ENCODE assay signal across 8 cellular contexts in genomic region chr7:73734619-73735525, GRCh38. TPM values are rescaled to one million over a fixed set of nuclear protein-coding genes. Genes with fewer than 3 reads are reported as not detected.
DNase-seq lines count a peak whose midpoint lies in the region; ATAC-seq lines count a peak whose summit lies in the region.

No MANE protein-coding gene starts in this region.

- in situ Hi-C loops in SK-MEL-5 (cut with HindIII; ENCODE audit: low pct_unique_long_range_greater_than_20kb, low sequenced_read_pairs): no loop called here

- H3K27me3 Mint-ChIP-seq in activated naive CD4-positive, alpha-beta T cell treated with anti-CD3 and anti-CD28 coated beads for 36 hours (ENCODE audit: low read depth): no peaks in the 10 kb centered on the region

- peaks cover 5% of the 10 kb centered on the region for H3K36me3 Mint-ChIP-seq in activated naive CD4-positive, alpha-beta T cell treated with anti-CD3 and anti-CD28 coated beads for 36 hours (ENCODE audit: low read depth)

- intact Hi-C loops in activated naive CD4-positive, alpha-beta T cell treated with anti-CD3 and anti-CD28 coated beads for 36 hours (cut with micrococcal nuclease): loop anchor here (1.0 to 5.0 kb wide), 4 partner anchors 120 to 411 kb away; partner anchors contain the start of gene ELN
- intact Hi-C loops in Right ventricle myocardium inferior (cut with DNase I): no loop called here

- peak overlapping the region; percentile 42 for H3K27ac Mint-ChIP-seq in activated naive CD4-positive, alpha-beta T cell treated with anti-CD3 and anti-CD28 coated beads for 36 hours

- H3K4me1 Mint-ChIP-seq in activated naive CD4-positive, alpha-beta T cell treated with anti-CD3 and anti-CD28 coated beads for 36 hours (ENCODE audit: low read depth): peaks cover 14% of the 10 kb centered on the region

- CTCF ChIA-PET in activated naive CD4-positive, alpha-beta T cell treated with anti-CD3 and anti-CD28 coated beads for 36 hours (lab: Charles Lee): interaction anchor here (0.7 to 4.9 kb wide), 18 partner anchors 9 to 148 kb away, joined by 3 to 36 read pairs (median 3); no protein-coding TSS in a partner anchor

- peak; percentile 50 for ATAC-seq in GM21723 (IDR thresholded peaks at IDR 0.05; ENCODE audit: unreplicated experiment)
- ATAC-seq in Right ventricle myocardium inferior: no peak
- no peak for ATAC-seq in HG03469 (IDR thresholded peaks at IDR 0.05; ENCODE audit: unreplicated experiment)

- no peak overlapping the region for H3K4me3 Mint-ChIP-seq in activated naive CD4-positive, alpha-beta T cell treated with anti-CD3 and anti-CD28 coated beads for 36 hours

- DNase-seq in COLO668 (lab: John Stamatoyannopoulos, UW; ENCODE audit: unreplicated experiment) (peak; percentile 84), NCI-H1048 (lab: John Stamatoyannopoulos, UW) (peak; percentile 80), SK-MEL-5 (ENCODE audit: low read depth, low spot score) (peak; percentile 98), Right ventricle myocardium inferior (ENCODE audit: missing footprints) (peak; percentile 88), retina (peak; percentile 69)
- DNase-seq in activated naive CD4-positive, alpha-beta T cell treated with anti-CD3 and anti-CD28 coated beads for 36 hours: peak; percentile 89

- no peaks in the 10 kb centered on the region for H3K9me3 Mint-ChIP-seq in activated naive CD4-positive, alpha-beta T cell treated with anti-CD3 and anti-CD28 coated beads for 36 hours

RNA-seq across cellular contexts. Expression of gene ABHD11, which starts 3.7 kb away (rescaled TPM):
- 27.5 and 31.8 TPM in 2 replicates for total RNA-seq in SK-MEL-5 (2014; rRNA removed; shearing (Covaris generic))
- 34.0 and 38.3 TPM in 2 replicates for polyA plus RNA-seq in SK-MEL-5 (2015; cell fraction: cytosol; rRNA removed)
- polyA plus RNA-seq in SK-MEL-5 (2015; cell fraction: nucleus; rRNA removed): 105 and 159 TPM in 2 replicates
- 10 to 100 TPM in 1 of 2 experiments, 1 to 10 TPM in 1; 9.4 to 11.3 TPM for total RNA-seq in activated naive CD4-positive, alpha-beta T cell treated with anti-CD3 and anti-CD28 coated beads for 36 hours
- 21.5 TPM for total RNA-seq in Right ventricle myocardium inferior

RNA-seq across cellular contexts. Expression of gene STX1A, which starts 15.4 kb away (rescaled TPM):
- total RNA-seq in SK-MEL-5 (2014; rRNA removed; shearing (Covaris generic)): 6.7 and 7.0 TPM in 2 replicates
- 8.5 and 10.2 TPM in 2 replicates for polyA plus RNA-seq in SK-MEL-5 (2015; cell fraction: cytosol; rRNA removed)
- 47.8 and 137 TPM in 2 replicates for polyA plus RNA-seq in SK-MEL-5 (2015; cell fraction: nucleus; rRNA removed)
- total RNA-seq in activated naive CD4-positive, alpha-beta T cell treated with anti-CD3 and anti-CD28 coated beads for 36 hours: 10 to 100 TPM; 23.7 to 24.1 TPM
- 1.6 TPM for total RNA-seq in Right ventricle myocardium inferior

RNA-seq across cellular contexts. Expression of gene CLDN3, which starts 35.2 kb away (rescaled TPM):
- not detected in 2 replicates for total RNA-seq in SK-MEL-5 (2014; rRNA removed; shearing (Covaris generic))
- 0.52 TPM in 1 of 2 replicates, not detected in the other for polyA plus RNA-seq in SK-MEL-5 (2015; cell fraction: cytosol; rRNA removed)
- polyA plus RNA-seq in SK-MEL-5 (2015; cell fraction: nucleus; rRNA removed): not detected in 2 replicates
- total RNA-seq in activated naive CD4-positive, alpha-beta T cell treated with anti-CD3 and anti-CD28 coated beads for 36 hours: not detected
- not detected for total RNA-seq in Right ventricle myocardium inferior

RNA-seq across cellular contexts. Expression of gene BUD23, which starts 51.5 kb away (rescaled TPM):
- total RNA-seq in SK-MEL-5 (2014; rRNA removed; shearing (Covaris generic)): 142 and 181 TPM in 2 replicates
- 432 and 633 TPM in 2 replicates for polyA plus RNA-seq in SK-MEL-5 (2015; cell fraction: cytosol; rRNA removed)
- polyA plus RNA-seq in SK-MEL-5 (2015; cell fraction: nucleus; rRNA removed): 156 and 166 TPM in 2 replicates
- total RNA-seq in activated naive CD4-positive, alpha-beta T cell treated with anti-CD3 and anti-CD28 coated beads for 36 hours: 100 to 1,000 TPM in 1 of 2 experiments, 10 to 100 TPM in 1; 95.1 to 110 TPM
- 81.1 TPM for total RNA-seq in Right ventricle myocardium inferior

RNA-seq across cellular contexts. Expression of gene DNAJC30, which starts 51.6 kb away (rescaled TPM):
- 4.3 and 4.5 TPM in 2 replicates for total RNA-seq in SK-MEL-5 (2014; rRNA removed; shearing (Covaris generic))
- 22.5 and 28.6 TPM in 2 replicates for polyA plus RNA-seq in SK-MEL-5 (2015; cell fraction: cytosol; rRNA removed)
- polyA plus RNA-seq in SK-MEL-5 (2015; cell fraction: nucleus; rRNA removed): 9.4 and 14.3 TPM in 2 replicates
- total RNA-seq in activated naive CD4-positive, alpha-beta T cell treated with anti-CD3 and anti-CD28 coated beads for 36 hours: 1 to 10 TPM; 4.2 to 4.4 TPM
- total RNA-seq in Right ventricle myocardium inferior: 13.8 TPM
